Comparison of ENCODE assay signal across 19 cellular contexts in genomic region chr17:34249497-34249877, GRCh38. TPM values are rescaled to one million over a fixed set of nuclear protein-coding genes. Genes with fewer than 3 reads are reported as not detected.
DNase-seq lines count a peak whose midpoint lies in the region; TF ChIP-seq lines count a peak whose summit lies in the region.
"Had no signal": no experiment of that assay in that cellular context is flagged by ENCODE, and none has a peak within 500 bp of the region (broad histone marks: within the 10 kb centered on the region; RNA-seq: fewer than 3 reads in every experiment).

No MANE protein-coding gene starts in this region.

- no peak for TF ChIP-seq EP300 in transverse colon (IDR thresholded peaks at IDR 0.05; ENCODE audit: low read depth)

- no peak overlapping the region for H3K4me3 ChIP-seq in fibroblast of lung (replicated peaks in 1 of 4; ENCODE audit: control extremely low read depth in 1 of 4, insufficient read depth in 1 of 4, low read depth in 3 of 4, low read length in 4 of 4)
- H3K4me3 ChIP-seq in neutrophil (ENCODE audit: low read depth in 1 of 2, low read length in 1 of 2) = no peak overlapping the region
- no peak overlapping the region for H3K4me3 ChIP-seq in transverse colon
- H3K4me3 ChIP-seq in dorsolateral prefrontal cortex = no peak overlapping the region

- in situ Hi-C loops in transverse colon (cut with MboI; ENCODE audit: low pct_ligation_motif_present in 1 of 4, low pct_unique_long_range_greater_than_20kb in 1 of 4, low sequenced_read_pairs in 3 of 4) = no loop called here

- no peak overlapping the region for H2AFZ ChIP-seq in fibroblast of lung (ENCODE audit: low read length)

- intact Hi-C loops in transverse colon (cut with DNase I; ENCODE audit: low total_unique reads) = no loop called here
- intact Hi-C loops in dorsolateral prefrontal cortex (cut with DNase I) = no loop called here

- H3K27ac ChIP-seq in fibroblast of lung (ENCODE audit: insufficient read depth, low read length) (peak overlapping the region; percentile 42), neutrophil (peak overlapping the region; percentile 97), transverse colon (peak overlapping the region; percentile 47 to 74 (median 68)), dorsolateral prefrontal cortex (no peak overlapping the region)
- H3K27ac ChIP-seq: epithelial cell of prostate had no signal

- H3K9me3 ChIP-seq in fibroblast of lung (ENCODE audit: control insufficient read depth, insufficient read depth, low read depth, low read length) = no peaks in the 10 kb centered on the region
- no peaks in the 10 kb centered on the region for H3K9me3 ChIP-seq in neutrophil
- no peaks in the 10 kb centered on the region for H3K9me3 ChIP-seq in transverse colon

- H3K27me3 ChIP-seq in fibroblast of lung (ENCODE audit: control insufficient read depth, insufficient read depth, low read length) (no peaks in the 10 kb centered on the region), neutrophil (peaks cover 5% of the 10 kb centered on the region), transverse colon (no peaks in the 10 kb centered on the region), dorsolateral prefrontal cortex (peaks cover 0 to 8% (median 0%) of the 10 kb centered on the region in 45 donors)

- peaks cover 36% of the 10 kb centered on the region for H3K4me1 ChIP-seq in fibroblast of lung (ENCODE audit: control insufficient read depth, extremely low read depth, insufficient read depth, low read length)
- H3K4me1 ChIP-seq in neutrophil (ENCODE audit: control insufficient read depth in 1 of 2, insufficient read depth in 1 of 2, low read depth in 1 of 2, low read length in 1 of 2) = peaks cover 64 to 83% of the 10 kb centered on the region in 2 experiments
- peaks cover 43 to 72% (median 54%) of the 10 kb centered on the region in 4 donors for H3K4me1 ChIP-seq in transverse colon

- DNase-seq in RPMI8226 (peak; percentile 31), fibroblast of lung (ENCODE audit: low read depth in 2 of 2) (no peak), transverse colon (no peak), inferior parietal cortex (ENCODE audit: extremely low spot score) (no peak), dorsolateral prefrontal cortex (no peak), NAMALWA (ENCODE audit: low spot score) (no peak)
- no peak for DNase-seq in stimulated activated naive CD4-positive, alpha-beta T cell (lab: John Stamatoyannopoulos, UW)
- DNase-seq: activated CD8-positive, alpha-beta memory T cell treated with anti-CD3 and anti-CD28 coated beads, Interleukin-2, amount 50 U/mL, for 4 hours; activated naive CD4-positive, alpha-beta T cell treated with anti-CD3 and anti-CD28 coated beads, Interleukin-2, amount 10 ng/mL, durations not matched to agents 7 days and 5 days; CD4-positive, CD25-positive, alpha-beta regulatory T cell; central memory CD4-positive, alpha-beta T cell; NCI-H1105; NCI-H2171; SHP77 treated with DMSO at 0.1 percent for 48 hours; stimulated activated naive B cell treated with anti-CD40 and anti-IgM and Interleukin-4, amounts not matched to agents 10 μg/mL and 1 μg/mL and 100 μg/mL, for 72 hours had no signal

- TF ChIP-seq CTCF in fibroblast of lung (conservative IDR thresholded peaks at IDR 0.05 in 1 of 2, IDR thresholded peaks at IDR 0.05 in 1 of 2; ENCODE audit: low read depth in 1 of 2, low read length in 2 of 2) = no peak
- no peak for TF ChIP-seq CTCF in neutrophil (IDR thresholded peaks at IDR 0.05)
- TF ChIP-seq CTCF in transverse colon (IDR thresholded peaks at IDR 0.05) = no peak
- no peak for TF ChIP-seq CTCF in dorsolateral prefrontal cortex (IDR thresholded peaks at IDR 0.05 in 54 of 56, conservative IDR thresholded peaks at IDR 0.05 in 2 of 56; ENCODE audit: low read depth in 1 of 56, partially characterized antibody in 56 of 56)

- no peak overlapping the region for H3K9ac ChIP-seq in fibroblast of lung (ENCODE audit: insufficient read depth, low read length)

- H3K36me3 ChIP-seq in fibroblast of lung (ENCODE audit: control insufficient read depth, insufficient read depth, low read length) (no peaks in the 10 kb centered on the region), neutrophil (no peaks in the 10 kb centered on the region), transverse colon (no peaks in the 10 kb centered on the region)

- 70% methylated on average over 1 of the region's 1 CpG; no CpG with 5 or more reads in 1 of the 2 donors for WGBS in transverse colon (ENCODE audit: low coverage in 1 of 2), 2 donors

- no peak overlapping the region for H3K4me2 ChIP-seq in fibroblast of lung (ENCODE audit: extremely low read depth, insufficient read depth, low read length)

- H4K20me1 ChIP-seq in fibroblast of lung (ENCODE audit: control insufficient read depth, extremely low read depth, insufficient read depth, low read length) = no peaks in the 10 kb centered on the region

- TF ChIP-seq POLR2A in transverse colon (IDR thresholded peaks at IDR 0.05) = no peak

- H3K79me2 ChIP-seq in fibroblast of lung (ENCODE audit: control insufficient read depth, insufficient read depth, low read length) = no peaks in the 10 kb centered on the region

RNA-seq across cellular contexts. Expression of gene CCL2, which starts 5.6 kb away (rescaled TPM):
- total RNA-seq in fibroblast of lung (23.1 and 42.9 TPM in 2 replicates), transverse colon (100 to 1,000 TPM in 2 of 4 donors, 10 to 100 TPM in 1, 1 to 10 TPM in 1; 9.1 to 147 (median 77.6) TPM), dorsolateral prefrontal cortex (100 to 1,000 TPM in 2 of 120 experiments, 10 to 100 TPM in 44, 1 to 10 TPM in 71, under 1 TPM in 2, not detected in 1; 0.57 to 162 (median 6.8) TPM)
- polyA plus RNA-seq in fibroblast of lung = 65.7 and 170 TPM in 2 replicates
- 41.7 and 132 TPM in 2 replicates for polyA plus RNA-seq in fibroblast of lung (2012)
- 30.5 and 101 TPM in 2 replicates for polyA minus RNA-seq in fibroblast of lung (ENCODE audit: low replicate concordance)
- total RNA-seq: CD4-positive, CD25-positive, alpha-beta regulatory T cell had no signal
- polyA plus RNA-seq: CD4-positive, CD25-positive, alpha-beta regulatory T cell had no signal

RNA-seq across cellular contexts. Expression of gene CCL7, which starts 20.5 kb away (rescaled TPM):
- total RNA-seq in fibroblast of lung = 0.33 and 0.51 TPM in 2 replicates
- 0.55 and 0.81 TPM in 2 replicates for polyA plus RNA-seq in fibroblast of lung
- 0.75 TPM in 1 of 2 replicates, not detected in the other for polyA plus RNA-seq in fibroblast of lung (2012)
- not detected in 2 replicates for polyA minus RNA-seq in fibroblast of lung (ENCODE audit: low replicate concordance)
- total RNA-seq in transverse colon = not detected
- 1 to 10 TPM in 1 of 120 experiments, under 1 TPM in 1, not detected in 118; 0.65 to 1.3 TPM for total RNA-seq in dorsolateral prefrontal cortex
- total RNA-seq: CD4-positive, CD25-positive, alpha-beta regulatory T cell; natural killer cell treated with Interleukin-12 subunit alpha and Interleukin-12 subunit beta and Interleukin-15 and Interleukin-18, amount 100 ng/mL, for 72 hours; right cardiac atrium had no signal
- polyA plus RNA-seq: CD4-positive, CD25-positive, alpha-beta regulatory T cell; right cardiac atrium had no signal

RNA-seq across cellular contexts. Expression of gene CCL11, which starts 36.1 kb away (rescaled TPM):
- total RNA-seq in fibroblast of lung (not detected in 2 replicates), transverse colon (10 to 100 TPM in 1 of 4 donors, 1 to 10 TPM in 3; 3.0 to 10.5 (median 5.8) TPM), dorsolateral prefrontal cortex (not detected)
- polyA plus RNA-seq in fibroblast of lung = 0.91 TPM in 1 of 2 replicates, not detected in the other
- 1.7 TPM in 1 of 2 replicates, not detected in the other for polyA plus RNA-seq in fibroblast of lung (2012)
- not detected in 2 replicates for polyA minus RNA-seq in fibroblast of lung (ENCODE audit: low replicate concordance)
- total RNA-seq: CD4-positive, CD25-positive, alpha-beta regulatory T cell; natural killer cell treated with Interleukin-12 subunit alpha and Interleukin-12 subunit beta and Interleukin-15 and Interleukin-18, amount 100 ng/mL, for 72 hours had no signal
- polyA plus RNA-seq: CD4-positive, CD25-positive, alpha-beta regulatory T cell had no signal

Comparison
In these comparisons a context has a peak if more than half of its experiments do, and no peak if none do; other contexts are left out.
1. H3K27ac ChIP-seq: peak in fibroblast of lung (single experiment), neutrophil (single experiment) and transverse colon (4 of 4); none in dorsolateral prefrontal cortex (0 of 59).